ENCODE assay signal across 12 cellular contexts in genomic region chr11:76793391-76793811, GRCh38. TPM values are rescaled to one million over a fixed set of nuclear protein-coding genes. Genes with fewer than 3 reads are reported as not detected.
DNase-seq lines count a peak whose midpoint lies in the region; ATAC-seq and TF ChIP-seq lines count a peak whose summit lies in the region.
"Had no signal": no experiment of that assay in that cellular context is flagged by ENCODE, and none has a peak within 500 bp of the region (broad histone marks: within the 10 kb centered on the region; RNA-seq: fewer than 3 reads in every experiment).

No MANE protein-coding gene starts in this region.

- peak overlapping the region; percentile 72 for H3K27ac ChIP-seq in WERI-Rb-1
- H3K27ac ChIP-seq in liver (ENCODE audit: low read depth in 1 of 2, low read length in 2 of 2): no peak overlapping the region
- H3K27ac ChIP-seq in tibial artery: peak overlapping the region; percentile 13 to 28

- H3K9ac ChIP-seq in liver (ENCODE audit: low read depth in 1 of 2, low read length in 2 of 2): no peak overlapping the region

- intact Hi-C loops in tibial artery (cut with DNase I; ENCODE audit: low total_unique reads): no loop called here

- H3K9me3 ChIP-seq in WERI-Rb-1 (ENCODE audit: severe bottlenecking) (no peaks in the 10 kb centered on the region), liver (ENCODE audit: control insufficient read depth in 4 of 4, low read length in 3 of 4) (no peaks in the 10 kb centered on the region), tibial artery (no peaks in the 10 kb centered on the region)

- H3K4me1 ChIP-seq in liver (ENCODE audit: control insufficient read depth in 4 of 4, insufficient read depth in 4 of 4, low read length in 3 of 4) (peaks cover 6 to 93% (median 63%) of the 10 kb centered on the region in 4 donors), tibial artery (peaks cover 0 to 52% (median 14%) of the 10 kb centered on the region in 4 donors)

- DNase-seq in NCI-H1417 (lab: John Stamatoyannopoulos, UW) (peak in 2 of 3 experiments; percentile 42 to 71), NCI-H1417 treated with DMSO at 0.1 percent for 48 hours (lab: John Stamatoyannopoulos, UW) (no peak), WERI-Rb-1 (peak; percentile 69), tibial artery (no peak), NCI-H748 treated with DMSO at 0.1 percent for 48 hours (lab: John Stamatoyannopoulos, UW) (no peak), 8988T (no peak)
- DNase-seq: activated CD8-positive, alpha-beta memory T cell treated with anti-CD3 and anti-CD28 coated beads, Interleukin-2, amount 10 ng/mL, durations not matched to agents 7 days and 5 days; DND-41; effector memory CD8-positive, alpha-beta T cell; hippocampal formation had no signal

- no peak for TF ChIP-seq RAD21 in liver (IDR thresholded peaks at IDR 0.05)

- H3K4me3 ChIP-seq in WERI-Rb-1 (ENCODE audit: low read depth, low read length) (no peak overlapping the region), liver (ENCODE audit: low read depth in 1 of 3, low read length in 3 of 3) (no peak overlapping the region), tibial artery (no peak overlapping the region)

- no peak for ATAC-seq in GM18519 (IDR thresholded peaks at IDR 0.05; ENCODE audit: low FRiP score, unreplicated experiment)
- ATAC-seq: activated CD8-positive, alpha-beta memory T cell treated with anti-CD3 and anti-CD28 coated beads, Interleukin-2, amount 10 ng/mL, durations not matched to agents 7 days and 5 days; effector memory CD8-positive, alpha-beta T cell had no signal

- H3K36me3 ChIP-seq in WERI-Rb-1 (peaks cover 30% of the 10 kb centered on the region), liver (ENCODE audit: control insufficient read depth in 4 of 4, insufficient read depth in 3 of 4, low read depth in 1 of 4, low read length in 3 of 4) (peaks cover 3 to 21% (median 10%) of the 10 kb centered on the region in 4 donors), tibial artery (peaks cover 10 to 29% (median 18%) of the 10 kb centered on the region in 3 donors)

- TF ChIP-seq CTCF in WERI-Rb-1 (IDR thresholded peaks at IDR 0.05; ENCODE audit: low read depth, low read length): no peak
- no peak for TF ChIP-seq CTCF in liver (IDR thresholded peaks at IDR 0.05; ENCODE audit: low read depth, low read length, missing input control)
- no peak for TF ChIP-seq CTCF in tibial artery (IDR thresholded peaks at IDR 0.05)

- 36% methylated on average over 6 of the region's 6 CpGs for WGBS in liver

- H3K27me3 ChIP-seq in WERI-Rb-1 (ENCODE audit: insufficient read depth, low read depth, severe bottlenecking): no peaks in the 10 kb centered on the region
- no peaks in the 10 kb centered on the region for H3K27me3 ChIP-seq in liver (ENCODE audit: control insufficient read depth in 4 of 4, insufficient read depth in 4 of 4, low read length in 3 of 4)
- no peaks in the 10 kb centered on the region for H3K27me3 ChIP-seq in tibial artery

TF ChIP-seq in liver, 16 proteins besides CTCF, POLR2A, EP300 and RAD21:
- no peak for TF ChIP-seq REST (IDR thresholded peaks at IDR 0.05)
- TF ChIP-seq YY1 (IDR thresholded peaks at IDR 0.05): no peak
- TF ChIP-seq RXRA (IDR thresholded peaks at IDR 0.05): peak; percentile 17 to 35
- peak; percentile 8 to 23 for TF ChIP-seq HNF4A (conservative IDR thresholded peaks at IDR 0.05)

RNA-seq across cellular contexts. Expression of gene TSKU, which starts 10.2 kb away (rescaled TPM):
- total RNA-seq in liver: 10 to 100 TPM in 1 of 2 donors, 1 to 10 TPM in 1; 3.3 to 33.7 TPM
- 100 to 1,000 TPM in 1 of 2 donors, 10 to 100 TPM in 1; 58.3 to 492 TPM for polyA plus RNA-seq in liver

Comparison
In these comparisons a context has a peak if more than half of its experiments do, and no peak if none do; other contexts are left out.
1. DNase-seq: peak in NCI-H1417 (2 of 3) and WERI-Rb-1 (single experiment); none in NCI-H1417 treated with DMSO at 0.1 percent for 48 hours (single experiment), tibial artery (0 of 2), NCI-H748 treated with DMSO at 0.1 percent for 48 hours (single experiment) and 8988T (single experiment).
2. H3K27ac ChIP-seq: peak in WERI-Rb-1 (single experiment) and tibial artery (2 of 2); none in liver (0 of 2).